ENCODE assay signal across 25 cellular contexts in genomic region chr1:43039228-43040055, GRCh38.
DNase-seq lines count a peak whose midpoint lies in the region; ATAC-seq and TF ChIP-seq lines count a peak whose summit lies in the region.
"Had no signal": no experiment of that assay in that cellular context is flagged by ENCODE, and none has a peak within 500 bp of the region (broad histone marks: within the 10 kb centered on the region; RNA-seq: fewer than 3 reads in every experiment).

No MANE protein-coding gene starts in this region.

- H3K4me1 ChIP-seq in neural progenitor cell: peaks cover 47% of the 10 kb centered on the region
- H3K4me1 ChIP-seq: adrenal gland had no signal

- H3K4me2 ChIP-seq in neural progenitor cell: no peak overlapping the region
- H3K4me2 ChIP-seq: SK-N-SH had no signal

- no peaks in the 10 kb centered on the region for H3K36me3 Mint-ChIP-seq in neural progenitor cell
- H3K36me3 Mint-ChIP-seq in activated CD4-positive, alpha-beta memory T cell treated with anti-CD3 and anti-CD28 coated beads for 36 hours: no peaks in the 10 kb centered on the region
- no peaks in the 10 kb centered on the region for H3K36me3 Mint-ChIP-seq in stimulated activated naive B cell treated with anti-CD40 and anti-IgM and Interleukin-4, amounts not matched to agents 10 μg/mL and 1 μg/mL and 100 μg/mL, for 72 hours
- H3K36me3 Mint-ChIP-seq: IgD-negative memory B cell had no signal

- peaks cover 3% of the 10 kb centered on the region for H3K9me3 Mint-ChIP-seq in neural progenitor cell
- H3K9me3 Mint-ChIP-seq in activated CD4-positive, alpha-beta memory T cell treated with anti-CD3 and anti-CD28 coated beads for 36 hours: no peaks in the 10 kb centered on the region
- H3K9me3 Mint-ChIP-seq in stimulated activated naive B cell treated with anti-CD40 and anti-IgM and Interleukin-4, amounts not matched to agents 10 μg/mL and 1 μg/mL and 100 μg/mL, for 72 hours: no peaks in the 10 kb centered on the region
- H3K9me3 Mint-ChIP-seq: dendritic cell treated with granulocyte-macrophage colony-stimulating factor and Interleukin-4, amounts not matched to agents 40 ng/mL and 50 ng/mL, for 4 days; IgD-negative memory B cell; T-helper 2 cell treated with Interferon-gamma antibody and Interleukin-4, amounts not matched to agents 5 μg/mL and 100 μg/mL, for 36 hours had no signal

- ATAC-seq in left ventricle myocardium superior: no peak
- no peak for ATAC-seq in stimulated activated naive B cell treated with anti-CD40 and anti-IgM and Interleukin-4, amounts not matched to agents 10 μg/mL and 1 μg/mL and 100 μg/mL, for 72 hours (replicated peaks)
- ATAC-seq: foreskin keratinocyte, lower lobe of right lung, sciatic nerve had no signal

- intact Hi-C loops in activated CD4-positive, alpha-beta memory T cell treated with anti-CD3 and anti-CD28 coated beads for 36 hours (cut with micrococcal nuclease): no loop called here
- intact Hi-C loops in left ventricle myocardium superior (cut with micrococcal nuclease): no loop called here

- no peaks in the 10 kb centered on the region for H3K9me3 ChIP-seq in neural progenitor cell (ENCODE audit: low read depth)
- H3K9me3 ChIP-seq: adrenal gland, lower lobe of right lung, SK-N-SH, vagina had no signal

- no peaks in the 10 kb centered on the region for H3K79me2 ChIP-seq in neural progenitor cell (ENCODE audit: low read depth)

- H3K9ac ChIP-seq in neural progenitor cell: no peak overlapping the region
- H3K9ac ChIP-seq: GM23248, SK-N-SH had no signal

- H3K36me3 ChIP-seq in neural progenitor cell: no peaks in the 10 kb centered on the region
- H3K36me3 ChIP-seq: adrenal gland, lower lobe of right lung, vagina had no signal

- no peak for TF ChIP-seq CTCF in neural progenitor cell (IDR thresholded peaks at IDR 0.05)

- CTCF ChIA-PET in activated CD4-positive, alpha-beta memory T cell treated with anti-CD3 and anti-CD28 coated beads for 36 hours (lab: Charles Lee): no interaction called here

- no peak overlapping the region for H2AFZ ChIP-seq in neural progenitor cell (replicated peaks)
- H2AFZ ChIP-seq: GM23248 had no signal

- H3K4me3 Mint-ChIP-seq in neural progenitor cell: no peak overlapping the region
- no peak overlapping the region for H3K4me3 Mint-ChIP-seq in activated CD4-positive, alpha-beta memory T cell treated with anti-CD3 and anti-CD28 coated beads for 36 hours
- H3K4me3 Mint-ChIP-seq in stimulated activated naive B cell treated with anti-CD40 and anti-IgM and Interleukin-4, amounts not matched to agents 10 μg/mL and 1 μg/mL and 100 μg/mL, for 72 hours: no peak overlapping the region
- H3K4me3 Mint-ChIP-seq: dendritic cell treated with granulocyte-macrophage colony-stimulating factor and Interleukin-4, amounts not matched to agents 40 ng/mL and 50 ng/mL, for 4 days; IgD-negative memory B cell; T-helper 2 cell treated with Interferon-gamma antibody and Interleukin-4, amounts not matched to agents 5 μg/mL and 100 μg/mL, for 36 hours had no signal

- peaks cover 9% of the 10 kb centered on the region for H3K27me3 Mint-ChIP-seq in neural progenitor cell (ENCODE audit: insufficient read depth, low read depth)
- H3K27me3 Mint-ChIP-seq in activated CD4-positive, alpha-beta memory T cell treated with anti-CD3 and anti-CD28 coated beads for 36 hours: no peaks in the 10 kb centered on the region
- H3K27me3 Mint-ChIP-seq in stimulated activated naive B cell treated with anti-CD40 and anti-IgM and Interleukin-4, amounts not matched to agents 10 μg/mL and 1 μg/mL and 100 μg/mL, for 72 hours: no peaks in the 10 kb centered on the region
- H3K27me3 Mint-ChIP-seq: dendritic cell treated with granulocyte-macrophage colony-stimulating factor and Interleukin-4, amounts not matched to agents 40 ng/mL and 50 ng/mL, for 4 days had no signal

- H3K4me3 ChIP-seq in neural progenitor cell: no peak overlapping the region
- H3K4me3 ChIP-seq: adrenal gland, GM23248, lower lobe of right lung, vagina had no signal

- POLR2A ChIA-PET in activated CD4-positive, alpha-beta memory T cell treated with anti-CD3 and anti-CD28 coated beads for 36 hours (lab: Charles Lee): no interaction called here

- DNase-seq in DMS53 treated with DMSO at 0.1 percent for 48 hours (lab: John Stamatoyannopoulos, UW; ENCODE audit: unreplicated experiment) (peak; percentile 63), NCI-H146 treated with DMSO at 0.1 percent for 48 hours (lab: John Stamatoyannopoulos, UW; ENCODE audit: unreplicated experiment) (peak; percentile 5), dermis blood vessel endothelial cell (peak; percentile 4), neural progenitor cell (ENCODE audit: low spot score) (no peak), A172 (ENCODE audit: low spot score) (no peak), left ventricle myocardium superior (no peak)
- DNase-seq in activated CD4-positive, alpha-beta memory T cell treated with anti-CD3 and anti-CD28 coated beads for 36 hours: no peak
- no peak for DNase-seq in stimulated activated naive B cell treated with anti-CD40 and anti-IgM and Interleukin-4, amounts not matched to agents 10 μg/mL and 1 μg/mL and 100 μg/mL, for 72 hours
- DNase-seq: activated CD4-positive, alpha-beta T cell treated with anti-CD3 and anti-CD28 coated beads, Interleukin-2, amount 50 U/mL, for 48 hours; activated gamma-delta T cell treated with Interleukin-2 at 50 U/mL for 16 hours; adrenal gland; foreskin keratinocyte; GM23248; lower lobe of right lung; NCI-H1436 treated with DMSO at 0.1 percent for 48 hours; NCI-H226; occipital lobe; RPMI8226; SK-N-SH had no signal

- H3K27ac ChIP-seq in neural progenitor cell: no peak overlapping the region
- H3K27ac ChIP-seq: adrenal gland, C4-2B, foreskin keratinocyte, GM23248, lower lobe of right lung, vagina had no signal

- no peaks in the 10 kb centered on the region for H4K20me1 ChIP-seq in neural progenitor cell (ENCODE audit: low read depth)

- peaks cover 46% of the 10 kb centered on the region for H3K4me1 Mint-ChIP-seq in neural progenitor cell
- H3K4me1 Mint-ChIP-seq in activated CD4-positive, alpha-beta memory T cell treated with anti-CD3 and anti-CD28 coated beads for 36 hours (ENCODE audit: low read depth): peaks cover 11% of the 10 kb centered on the region
- peaks cover 11 to 15% of the 10 kb centered on the region in 2 donors for H3K4me1 Mint-ChIP-seq in stimulated activated naive B cell treated with anti-CD40 and anti-IgM and Interleukin-4, amounts not matched to agents 10 μg/mL and 1 μg/mL and 100 μg/mL, for 72 hours

- peak overlapping the region; percentile 29 for H3K27ac Mint-ChIP-seq in neural progenitor cell
- no peak overlapping the region for H3K27ac Mint-ChIP-seq in activated CD4-positive, alpha-beta memory T cell treated with anti-CD3 and anti-CD28 coated beads for 36 hours
- H3K27ac Mint-ChIP-seq in stimulated activated naive B cell treated with anti-CD40 and anti-IgM and Interleukin-4, amounts not matched to agents 10 μg/mL and 1 μg/mL and 100 μg/mL, for 72 hours: no peak overlapping the region
- H3K27ac Mint-ChIP-seq: dendritic cell treated with granulocyte-macrophage colony-stimulating factor and Interleukin-4, amounts not matched to agents 40 ng/mL and 50 ng/mL, for 4 days; IgD-negative memory B cell; T-helper 2 cell treated with Interferon-gamma antibody and Interleukin-4, amounts not matched to agents 5 μg/mL and 100 μg/mL, for 36 hours had no signal

- H3K27me3 ChIP-seq in neural progenitor cell: no peaks in the 10 kb centered on the region
- H3K27me3 ChIP-seq: adrenal gland, foreskin keratinocyte, vagina had no signal

- H3F3A ChIP-seq in neural progenitor cell (ENCODE audit: low read depth): peaks cover 27% of the 10 kb centered on the region

Comparison
In these comparisons a context has a peak if more than half of its experiments do, and no peak if none do; other contexts are left out.
1. DNase-seq: peak in DMS53 treated with DMSO at 0.1 percent for 48 hours (single experiment), NCI-H146 treated with DMSO at 0.1 percent for 48 hours (single experiment) and dermis blood vessel endothelial cell (single experiment); none in neural progenitor cell (single experiment), activated CD4-positive, alpha-beta memory T cell treated with anti-CD3 and anti-CD28 coated beads for 36 hours (single experiment), A172 (single experiment), left ventricle myocardium superior (single experiment) and stimulated activated naive B cell treated with anti-CD40 and anti-IgM and Interleukin-4, amounts not matched to agents 10 μg/mL and 1 μg/mL and 100 μg/mL, for 72 hours (single experiment).